Comparison of ENCODE assay signal across 11 cellular contexts in the genomic region with DNA sequence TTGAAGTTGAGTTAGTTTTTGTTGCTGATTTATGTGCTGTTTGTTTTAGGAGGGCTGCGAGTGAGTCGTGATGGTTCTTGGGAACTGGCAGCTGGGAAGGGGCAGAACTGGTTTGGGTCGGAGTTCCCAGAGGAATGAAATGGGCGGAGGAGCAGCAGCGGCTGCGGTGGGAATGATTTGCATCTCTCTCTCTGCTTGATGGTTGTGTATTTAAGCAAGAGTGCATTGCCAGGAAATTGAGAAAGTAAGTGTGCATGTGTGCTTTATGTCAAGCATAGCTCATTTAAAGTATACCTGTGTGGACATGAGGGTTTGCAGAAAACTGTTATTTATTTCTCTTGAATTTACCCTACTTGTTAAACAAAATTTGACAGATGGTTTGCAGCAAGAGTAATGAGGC.
A peak's percentile ranks its signal among the peaks of the same experiment; 100 is the strongest.
DNase-seq lines count a peak whose midpoint lies in the region; ATAC-seq and TF ChIP-seq lines count a peak whose summit lies in the region.
"Had no signal": no experiment of that assay in that cellular context is flagged by ENCODE, and none has a peak within 500 bp of the region (broad histone marks: within the 10 kb centered on the region; RNA-seq: fewer than 3 reads in every experiment).

No MANE protein-coding gene starts in this region.

- peaks cover 0 to 54% (median 45%) of the 10 kb centered on the region in 4 donors for H3K4me1 ChIP-seq in sigmoid colon

- no peak for TF ChIP-seq CTCF in sigmoid colon (IDR thresholded peaks at IDR 0.05)

- no peak for ATAC-seq in GM19463 (IDR thresholded peaks at IDR 0.05; ENCODE audit: unreplicated experiment)
- ATAC-seq: naive thymus-derived CD4-positive, alpha-beta T cell; Right ventricle myocardium inferior had no signal

- no peak for TF ChIP-seq POLR2A in sigmoid colon (IDR thresholded peaks at IDR 0.05)

- DNase-seq in H7 (peak; percentile 8), NCI-H510A treated with DMSO at 0.1 percent for 48 hours (lab: John Stamatoyannopoulos, UW) (peak; percentile 86), glomerular visceral epithelial cell (ENCODE audit: extremely low spot score) (peak; percentile 9), sigmoid colon (peak; percentile 75), SKM-1 (lab: John Stamatoyannopoulos, UW; ENCODE audit: unreplicated experiment) (no peak), D341Med (ENCODE audit: low spot score) (no peak)
- DNase-seq: IMR-90; naive thymus-derived CD4-positive, alpha-beta T cell; NCI-H446 treated with DMSO at 0.1 percent for 48 hours had no signal

- 12 to 50% methylated on average over 6 of the region's 6 CpGs for WGBS in sigmoid colon, 2 donors

- H3K27ac ChIP-seq in sigmoid colon, result peak overlapping the region in 3 of 4 donors; percentile 24 to 71 (median 53)

- H3K27me3 ChIP-seq in H7 (ENCODE audit: control insufficient read depth, insufficient read depth, low read length) (peaks cover 5% of the 10 kb centered on the region), sigmoid colon (no peaks in the 10 kb centered on the region)

- H3K9me3 ChIP-seq in sigmoid colon, result no peaks in the 10 kb centered on the region

- H3K36me3 ChIP-seq in H7 (replicated peaks; ENCODE audit: control insufficient read depth, insufficient read depth, low read length), result no peaks in the 10 kb centered on the region
- H3K36me3 ChIP-seq in sigmoid colon, result no peaks in the 10 kb centered on the region

- H3K4me3 ChIP-seq in H7 (ENCODE audit: insufficient read depth, low read depth, low read length) (no peak overlapping the region), sigmoid colon (no peak overlapping the region)

- peak in 3 of 4 donors; percentile 10 to 27 (median 24) for TF ChIP-seq EP300 in sigmoid colon (IDR thresholded peaks at IDR 0.05)

- intact Hi-C loops in sigmoid colon (cut with DNase I), result loop anchor here (5.0 kb wide), 1 partner anchor 145 kb away; no protein-coding TSS in a partner anchor

Comparison
In these comparisons a context has a peak if more than half of its experiments do, and no peak if none do; other contexts are left out.
1. DNase-seq: peak in H7 (single experiment), NCI-H510A treated with DMSO at 0.1 percent for 48 hours (single experiment), glomerular visceral epithelial cell (single experiment) and sigmoid colon (single experiment); none in SKM-1 (single experiment) and D341Med (single experiment).